Comparison of ENCODE assay signal across 33 cellular contexts in genomic region chr7:148621563-148621962, GRCh38. TPM values are rescaled to one million over a fixed set of nuclear protein-coding genes. Genes with fewer than 3 reads are reported as not detected.
"Had no signal": no experiment of that assay in that cellular context is flagged by ENCODE, and none has a peak within 500 bp of the region (broad histone marks: within the 10 kb centered on the region; RNA-seq: fewer than 3 reads in every experiment).

No MANE protein-coding gene starts in this region.

- DNase-seq: activated CD4-positive, alpha-beta T cell treated with anti-CD3 and anti-CD28 coated beads for 1 hour; activated CD4-positive, alpha-beta T cell treated with anti-CD3 and anti-CD28 coated beads, Interleukin-2, amount 10 ng/mL, durations not matched to agents 24 days and 14 days; activated CD4-positive, alpha-beta T cell treated with anti-CD3 and anti-CD28 coated beads, Interleukin-2, amount 50 U/mL, for 48 hours; activated CD4-positive, CD25-positive, alpha-beta regulatory T cell; activated CD8-positive, alpha-beta memory T cell treated with anti-CD3 and anti-CD28 coated beads, Interleukin-2, amount 50 U/mL, for 4 hours; activated effector memory CD4-positive, alpha-beta T cell treated with Interleukin-2 at 50 U/mL for 16 hours; activated naive CD4-positive, alpha-beta T cell treated with anti-CD3 and anti-CD28 coated beads, Interleukin-2, amount 10 ng/mL, durations not matched to agents 7 days and 5 days; activated naive CD8-positive, alpha-beta T cell treated with anti-CD3 and anti-CD28 coated beads, Interleukin-2, amount 10 ng/mL, durations not matched to agents 7 days and 5 days; activated T-cell treated with anti-CD3 and anti-CD28 coated beads for 4 hours; activated T-cell treated with anti-CD3 and anti-CD28 coated beads, Interleukin-2, amount 50 U/mL, for 4 hours; amygdala; NCI-H1092 treated with DMSO at 0.1 percent for 48 hours; NCI-H146; NCI-H1930; NCI-H2081 treated with DMSO at 0.1 percent for 48 hours; NCI-H510A; NCI-H526; NCI-H774; SHP77; SJCRH30; T1000; WERI-Rb-1 had no signal

- ATAC-seq: activated T-cell treated with anti-CD3 and anti-CD28 coated beads, Interleukin-2, amount 50 U/mL, for 4 hours had no signal

- H3K4me3 ChIP-seq: ascending aorta, cardiac muscle cell, SJCRH30, SK-N-MC had no signal

- H3K27me3 ChIP-seq: ascending aorta, cardiac muscle cell, SJCRH30 had no signal

- H3K9me3 ChIP-seq: ascending aorta, SJCRH30 had no signal

- H3K27ac ChIP-seq: ascending aorta, cardiac muscle cell, SJCRH30, SK-N-MC, WERI-Rb-1 had no signal

- H3K4me1 ChIP-seq: ascending aorta had no signal

- H3K4me3 Mint-ChIP-seq: activated CD4-positive, alpha-beta T cell treated with anti-CD3 and anti-CD28 coated beads, Interleukin-2, amount 10 ng/mL, durations not matched to agents 24 days and 14 days; activated naive CD4-positive, alpha-beta T cell treated with anti-CD3 and anti-CD28 coated beads, Interleukin-2, amount 10 ng/mL, durations not matched to agents 7 days and 5 days; activated naive CD8-positive, alpha-beta T cell treated with anti-CD3 and anti-CD28 coated beads, Interleukin-2, amount 10 ng/mL, durations not matched to agents 7 days and 5 days; activated T-cell treated with anti-CD3 and anti-CD28 coated beads, Interleukin-2, amount 50 U/mL, for 4 hours; activated T-helper 1 cell treated with anti-CD3 and anti-CD28 coated beads, Interleukin-12 subunit alpha, Interleukin-12 subunit beta, Interleukin-2, Interleukin-4 antibody, amounts not matched to agents 30 ng/mL and 10 ng/mL and 1 ng/mL, durations not matched to agents 14 hours and 24 hours and 36 hours; central memory CD8-positive, alpha-beta T cell had no signal

- H3K27ac Mint-ChIP-seq: activated CD4-positive, alpha-beta T cell treated with anti-CD3 and anti-CD28 coated beads, Interleukin-2, amount 10 ng/mL, durations not matched to agents 24 days and 14 days; activated naive CD4-positive, alpha-beta T cell treated with anti-CD3 and anti-CD28 coated beads, Interleukin-2, amount 10 ng/mL, durations not matched to agents 7 days and 5 days; activated naive CD8-positive, alpha-beta T cell treated with anti-CD3 and anti-CD28 coated beads, Interleukin-2, amount 10 ng/mL, durations not matched to agents 7 days and 5 days; activated T-helper 1 cell treated with anti-CD3 and anti-CD28 coated beads, Interleukin-12 subunit alpha, Interleukin-12 subunit beta, Interleukin-2, Interleukin-4 antibody, amounts not matched to agents 30 ng/mL and 10 ng/mL and 1 ng/mL, durations not matched to agents 14 hours and 24 hours and 36 hours had no signal

- H3K36me3 ChIP-seq: ascending aorta, cardiac muscle cell, SJCRH30, WERI-Rb-1 had no signal

RNA-seq across cellular contexts. Expression of gene C7orf33, which starts 31.0 kb away (rescaled TPM):
- total RNA-seq: activated CD4-positive, alpha-beta T cell treated with anti-CD3 and anti-CD28 coated beads, Interleukin-2, amount 10 ng/mL, durations not matched to agents 24 days and 14 days; activated naive CD8-positive, alpha-beta T cell treated with anti-CD3 and anti-CD28 coated beads, Interleukin-2, amount 10 ng/mL, durations not matched to agents 7 days and 5 days; activated T-cell treated with anti-CD3 and anti-CD28 coated beads, Interleukin-2, amount 50 U/mL, for 4 hours; activated T-helper 1 cell treated with anti-CD3 and anti-CD28 coated beads, Interleukin-12 subunit alpha, Interleukin-12 subunit beta, Interleukin-2, Interleukin-4 antibody, amounts not matched to agents 30 ng/mL and 10 ng/mL and 1 ng/mL, durations not matched to agents 14 hours and 24 hours and 36 hours; ascending aorta; cardiac muscle cell; chondrocyte; M059J; RPMI7951; T-helper 1 cell treated with Interleukin-12 subunit alpha and Interleukin-12 subunit beta and Interleukin-4 antibody, amounts not matched to agents 30 ng/mL and 1 ng/mL, for 36 hours; T-helper 2 cell treated with Interferon-gamma antibody and Interleukin-4, amounts not matched to agents 100 ng/mL and 5 ng/mL, for 36 hours had no signal
- polyA plus RNA-seq: adipose tissue, cardiac muscle cell had no signal
